8 cellular contexts compared by ENCODE assay signal in the genomic region with DNA sequence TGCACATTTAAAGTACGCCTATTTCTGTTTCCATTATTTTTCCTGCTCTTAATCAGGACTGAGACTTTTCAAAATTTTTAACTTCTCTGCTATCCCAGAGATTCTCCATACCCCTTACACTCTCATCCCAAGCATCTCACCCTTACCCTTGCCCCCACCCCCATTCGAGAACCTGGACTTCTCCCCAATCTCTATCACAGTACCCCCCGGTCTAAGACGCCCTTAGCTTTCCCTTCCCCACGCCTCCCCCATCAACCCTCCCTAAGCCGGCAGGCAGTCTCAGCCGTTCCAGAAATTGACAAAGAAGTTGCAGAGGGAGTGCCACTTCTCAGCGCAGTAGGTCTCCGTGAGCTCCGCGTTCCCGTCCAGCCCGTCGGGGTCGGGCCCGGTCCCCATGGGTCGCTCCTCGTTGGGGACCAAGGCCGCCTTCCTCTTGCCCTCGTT. TPM values are rescaled to one million over a fixed set of nuclear protein-coding genes. Genes with fewer than 3 reads are reported as not detected.
A peak's percentile ranks its signal among the peaks of the same experiment; 100 is the strongest.
DNase-seq lines count a peak whose midpoint lies in the region; ATAC-seq and TF ChIP-seq lines count a peak whose summit lies in the region.

No MANE protein-coding gene starts in this region.

- H3F3A ChIP-seq in SK-N-SH (replicated peaks; ENCODE audit: insufficient read depth): peaks cover 12% of the 10 kb centered on the region

- H3K9me2 ChIP-seq in SK-N-SH: no peaks in the 10 kb centered on the region

- no peak for TF ChIP-seq CTCF in SK-N-SH (IDR thresholded peaks at IDR 0.05)
- TF ChIP-seq CTCF in fibroblast of pulmonary artery (IDR thresholded peaks at IDR 0.05; ENCODE audit: low read length, missing control alignments): no peak
- no peak for TF ChIP-seq CTCF in ovary (IDR thresholded peaks at IDR 0.05)

- H3K9me3 Mint-ChIP-seq in activated naive CD4-positive, alpha-beta T cell treated with anti-CD3 and anti-CD28 coated beads, Interleukin-2, amount 50 U/mL, for 24 hours: no peaks in the 10 kb centered on the region

- POLR2A ChIA-PET in SK-N-SH (lab: Yijun Ruan, JAX): interaction anchor here (1.0 to 2.0 kb wide), 3 partner anchors 16 to 21 kb away, joined by 3 to 11 read pairs (median 4); partner anchors contain the start of gene BTAF1

- peak overlapping the region; percentile 89 for H3K4me3 Mint-ChIP-seq in activated naive CD4-positive, alpha-beta T cell treated with anti-CD3 and anti-CD28 coated beads, Interleukin-2, amount 50 U/mL, for 24 hours

- H3K79me2 ChIP-seq in SK-N-SH (ENCODE audit: insufficient read depth): no peaks in the 10 kb centered on the region; the same call in 1 of the 2 replicates

- CTCF ChIA-PET in SK-N-SH (lab: Yijun Ruan, JAX): interaction anchor here (0.7 to 3.1 kb wide), 13 partner anchors 9 to 518 kb away, joined by 3 to 24 read pairs (median 4); partner anchors contain the start of genes BTAF1 and TNKS2

- DNase-seq in activated naive CD4-positive, alpha-beta T cell (lab: John Stamatoyannopoulos, UW): no peak
- no peak for DNase-seq in SK-N-SH
- DNase-seq in fibroblast of pulmonary artery (ENCODE audit: low read depth): no peak
- DNase-seq in ovary: peak in 1 of 5 donors; percentile 28

- H3K27me3 ChIP-seq in SK-N-SH (ENCODE audit: insufficient read depth): no peaks in the 10 kb centered on the region
- H3K27me3 ChIP-seq in ovary: no peaks in the 10 kb centered on the region

- peaks cover 2 to 3% of the 10 kb centered on the region in 2 experiments; a peak in 1 of 4 replicates for H3K4me1 ChIP-seq in SK-N-SH (ENCODE audit: control insufficient read depth in 1 of 2, insufficient read depth in 2 of 2, low read depth in 1 of 2, low read length in 1 of 2)
- no peaks in the 10 kb centered on the region for H3K4me1 ChIP-seq in ovary (ENCODE audit: insufficient read depth)

- H3K9me3 ChIP-seq in SK-N-SH: no peaks in the 10 kb centered on the region; the same call in 1 of the 2 replicates
- H3K9me3 ChIP-seq in ovary: no peaks in the 10 kb centered on the region

- H3K4me2 ChIP-seq in SK-N-SH: peak overlapping the region; percentile 92

- H3K4me3 ChIP-seq in SK-N-SH (ENCODE audit: low read depth in 2 of 2, low read length in 1 of 2) (peak overlapping the region; percentile 74 to 80), fibroblast of pulmonary artery (replicated peaks; ENCODE audit: low read depth, low read length) (peak overlapping the region; percentile 65), ovary (peak overlapping the region; percentile 75)

- H3K4me1 Mint-ChIP-seq in activated naive CD4-positive, alpha-beta T cell treated with anti-CD3 and anti-CD28 coated beads, Interleukin-2, amount 50 U/mL, for 24 hours: peaks cover 25% of the 10 kb centered on the region

- H4K20me1 ChIP-seq in SK-N-SH (ENCODE audit: insufficient read depth): no peaks in the 10 kb centered on the region

- no peaks in the 10 kb centered on the region for H3K36me3 Mint-ChIP-seq in activated naive CD4-positive, alpha-beta T cell treated with anti-CD3 and anti-CD28 coated beads, Interleukin-2, amount 50 U/mL, for 24 hours

- H3K27me3 Mint-ChIP-seq in activated naive CD4-positive, alpha-beta T cell treated with anti-CD3 and anti-CD28 coated beads, Interleukin-2, amount 50 U/mL, for 24 hours: peaks cover 2% of the 10 kb centered on the region

- H2AFZ ChIP-seq in SK-N-SH (ENCODE audit: low read depth): peak overlapping the region; percentile 86

- H3K27ac ChIP-seq in SK-N-SH (ENCODE audit: low read depth in 2 of 2, low read length in 1 of 2) (peak overlapping the region in 1 of 2 experiments; percentile 36; a peak in 1 of 4 replicates), ovary (peak overlapping the region; percentile 60 to 65)

- no peak for TF ChIP-seq EP300 in SK-N-SH (IDR thresholded peaks at IDR 0.05; ENCODE audit: borderline replicate concordance in 1 of 2, low read depth in 1 of 2, low read length in 1 of 2)
- TF ChIP-seq EP300 in ovary (IDR thresholded peaks at IDR 0.05): no peak

- TF ChIP-seq RAD21 in SK-N-SH (IDR thresholded peaks at IDR 0.05; ENCODE audit: low read length): no peak

- peaks cover 0 to 3% of the 10 kb centered on the region in 2 experiments for H3K36me3 ChIP-seq in SK-N-SH (replicated peaks in 1 of 2; ENCODE audit: control insufficient read depth in 1 of 2, insufficient read depth in 2 of 2, low read length in 1 of 2)
- no peaks in the 10 kb centered on the region for H3K36me3 ChIP-seq in ovary

- no peak for ATAC-seq in HG02870 (IDR thresholded peaks at IDR 0.05; ENCODE audit: unreplicated experiment)
- ATAC-seq in HG02623 (IDR thresholded peaks at IDR 0.05; ENCODE audit: unreplicated experiment): no peak
- no peak for ATAC-seq in HG03520 (IDR thresholded peaks at IDR 0.05; ENCODE audit: unreplicated experiment)

- H3K9ac ChIP-seq in SK-N-SH: peak overlapping the region; percentile 62; the same call in 1 of the 2 replicates

- 20% methylated on average over 10 of the region's 20 CpGs for WGBS in SK-N-SH (ENCODE audit: low lambda C conversion rate)
- WGBS in ovary, 3 donors: 3 to 5% (median 4%) methylated on average over 20 of the region's 20 CpGs

- TF ChIP-seq POLR2A in ovary (IDR thresholded peaks at IDR 0.05): no peak

- peak overlapping the region; percentile 53 for H3K27ac Mint-ChIP-seq in activated naive CD4-positive, alpha-beta T cell treated with anti-CD3 and anti-CD28 coated beads, Interleukin-2, amount 50 U/mL, for 24 hours

- intact Hi-C loops in ovary (cut with DNase I): loop anchor here in 1 of 4 donors (10.0 kb wide), 1 partner anchor 123 kb away; no protein-coding TSS in a partner anchor

TF ChIP-seq in SK-N-SH, 30 proteins besides CTCF, POLR2A, EP300 and RAD21 (continues in another document):
- TF ChIP-seq POLR2AphosphoS5 (IDR thresholded peaks at IDR 0.05; ENCODE audit: low read depth, low read length): no peak
- TF ChIP-seq RXRA (IDR thresholded peaks at IDR 0.05; ENCODE audit: borderline replicate concordance, low read depth): no peak
- TF ChIP-seq PBX3 (IDR thresholded peaks at IDR 0.05): no peak
- no peak for TF ChIP-seq RFX5 (IDR thresholded peaks at IDR 0.05; ENCODE audit: low read length)
- no peak for TF ChIP-seq SMC3 (IDR thresholded peaks at IDR 0.05; ENCODE audit: low read depth, low read length)
- TF ChIP-seq MXI1 (IDR thresholded peaks at IDR 0.05; ENCODE audit: low read depth, low read length): no peak
- TF ChIP-seq, protein P1, sequence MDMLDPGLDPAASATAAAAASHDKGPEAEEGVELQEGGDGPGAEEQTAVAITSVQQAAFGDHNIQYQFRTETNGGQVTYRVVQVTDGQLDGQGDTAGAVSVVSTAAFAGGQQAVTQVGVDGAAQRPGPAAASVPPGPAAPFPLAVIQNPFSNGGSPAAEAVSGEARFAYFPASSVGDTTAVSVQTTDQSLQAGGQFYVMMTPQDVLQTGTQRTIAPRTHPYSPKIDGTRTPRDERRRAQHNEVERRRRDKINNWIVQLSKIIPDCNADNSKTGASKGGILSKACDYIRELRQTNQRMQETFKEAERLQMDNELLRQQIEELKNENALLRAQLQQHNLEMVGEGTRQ (IDR thresholded peaks at IDR 0.05; ENCODE audit: borderline replicate concordance, low read depth, low read length): no peak
- no peak for TF ChIP-seq FOSL2 (IDR thresholded peaks at IDR 0.05; ENCODE audit: borderline replicate concordance, low read depth)
- no peak for TF ChIP-seq USF1 (IDR thresholded peaks at IDR 0.05; ENCODE audit: borderline replicate concordance, low read depth)
- no peak for TF ChIP-seq TEAD4 (IDR thresholded peaks at IDR 0.05; ENCODE audit: borderline replicate concordance, insufficient read depth)
- no peak for TF ChIP-seq FOXM1 (IDR thresholded peaks at IDR 0.05; ENCODE audit: low read depth)
- TF ChIP-seq NRF1 (IDR thresholded peaks at IDR 0.05; ENCODE audit: low read depth, low read length): no peak
- no peak for TF ChIP-seq TAF1 (IDR thresholded peaks at IDR 0.05; ENCODE audit: borderline replicate concordance, low read depth, low read length)
- TF ChIP-seq YY1 (IDR thresholded peaks at IDR 0.05; ENCODE audit: low read depth): no peak
- no peak for TF ChIP-seq SIN3A (IDR thresholded peaks at IDR 0.05; ENCODE audit: borderline replicate concordance, low read depth, low read length)
- no peak for TF ChIP-seq GATA2 (CRISPR knock-in tag; IDR thresholded peaks at IDR 0.05)
- TF ChIP-seq RCOR1 (IDR thresholded peaks at IDR 0.05; ENCODE audit: low read length): no peak
- no peak for TF ChIP-seq CHD2 (IDR thresholded peaks at IDR 0.05; ENCODE audit: low read length, partially characterized antibody)
- no peak for TF ChIP-seq ELF1 (IDR thresholded peaks at IDR 0.05)

RNA-seq across cellular contexts. Expression of gene FGFBP3, which starts 1.4 kb away (rescaled TPM):
- 0.81 and 1.3 TPM in 2 replicates for polyA plus RNA-seq in SK-N-SH (2012; rRNA removed)
- 1.4 TPM in 2 replicates for polyA plus RNA-seq in SK-N-SH (2012; cell fraction: cytosol; rRNA removed)
- polyA plus RNA-seq in SK-N-SH (2012; cell fraction: nucleus; rRNA removed): 1.5 and 2.2 TPM in 2 replicates
- total RNA-seq in ovary: 1 to 10 TPM in 6 of 7 donors, under 1 TPM in 1; 0.83 to 1.8 (median 1.4) TPM
- polyA plus RNA-seq in ovary: 1 to 10 TPM in 1 of 2 donors, under 1 TPM in 1; 0.88 to 1.9 TPM

RNA-seq across cellular contexts. Expression of gene BTAF1, which starts 15.6 kb away (rescaled TPM):
- 9.8 and 17.4 TPM in 2 replicates for polyA plus RNA-seq in SK-N-SH (2012; rRNA removed)
- polyA plus RNA-seq in SK-N-SH (2012; cell fraction: cytosol; rRNA removed): 5.6 and 6.2 TPM in 2 replicates
- 29.9 and 71.5 TPM in 2 replicates for polyA plus RNA-seq in SK-N-SH (2012; cell fraction: nucleus; rRNA removed)
- total RNA-seq in ovary: 10 to 100 TPM; 31.0 to 50.7 (median 41.0) TPM
- polyA plus RNA-seq in ovary: 10 to 100 TPM; 13.0 to 26.6 TPM
